In genomic region chr7:125675628-125676027, GRCh38 we compare ENCODE assay signal across 8 cellular contexts.
"Had no signal": no experiment of that assay in that cellular context is flagged by ENCODE, and none has a peak within 500 bp of the region (broad histone marks: within the 10 kb centered on the region; RNA-seq: fewer than 3 reads in every experiment).

No MANE protein-coding gene starts in this region.

- H2AFZ ChIP-seq: GM23338 had no signal

- H3K27ac Mint-ChIP-seq: GM23338, H9, IgD-negative memory B cell had no signal

- H3K27ac ChIP-seq: HL-60 had no signal

- H3K4me3 Mint-ChIP-seq: GM23338, H9, IgD-negative memory B cell had no signal

- ATAC-seq: GM23338, HepG2 had no signal

- H3K27me3 Mint-ChIP-seq: IgD-negative memory B cell had no signal

- H3K36me3 Mint-ChIP-seq: IgD-negative memory B cell had no signal

- DNase-seq: H9, HCEC 1CT had no signal

- H3K4me2 ChIP-seq: GM23338 had no signal

- H3K4me3 ChIP-seq: GM23338 had no signal

- FAIRE-seq: H1, H54, HepG2 had no signal

- H3K4me1 Mint-ChIP-seq: GM23338, IgD-negative memory B cell had no signal

- H3K9me3 Mint-ChIP-seq: GM23338, H9, IgD-negative memory B cell had no signal
